1 cellular context compared by ENCODE assay signal in genomic region chr12:49662998-49663843, GRCh38.
TF ChIP-seq lines count a peak whose summit lies in the region.

No MANE protein-coding gene starts in this region.

TF ChIP-seq in GM12878, 131 proteins besides CTCF, POLR2A, EP300 and RAD21 (continued from another document):
- TF ChIP-seq ZNF687 (IDR thresholded peaks at IDR 0.05) = peak; percentile 85
- TF ChIP-seq KLF5 (IDR thresholded peaks at IDR 0.05; ENCODE audit: partially characterized antibody) = peak; percentile 22
- peak; percentile 89 for TF ChIP-seq NR2F1 (conservative IDR thresholded peaks at IDR 0.05)
- no peak for TF ChIP-seq IRF3 (IDR thresholded peaks at IDR 0.05)
- no peak for TF ChIP-seq SUZ12 (IDR thresholded peaks at IDR 0.05; ENCODE audit: unreplicated experiment)
- peak; percentile 91 to 94 for TF ChIP-seq IKZF2 (IDR thresholded peaks at IDR 0.05)
- no peak for TF ChIP-seq SIX5 (IDR thresholded peaks at IDR 0.05; ENCODE audit: low read depth, low read length, severe bottlenecking)
- peak; percentile 28; the same call in 1 of the 2 replicates for TF ChIP-seq HCFC1 (IDR thresholded peaks at IDR 0.05; ENCODE audit: low read length)
- TF ChIP-seq CREM (IDR thresholded peaks at IDR 0.05; ENCODE audit: low read depth) = peak; percentile 90
- TF ChIP-seq NFYA (IDR thresholded peaks at IDR 0.05; ENCODE audit: borderline replicate concordance, low read depth, low read length) = no peak
- TF ChIP-seq BHLHE40 (IDR thresholded peaks at IDR 0.05; ENCODE audit: borderline replicate concordance in 1 of 2, low read depth in 2 of 2, low read length in 1 of 2) = 0 out of 4 replicates have a peak, but pooled peaks of 1 of the 2 experiments have one; percentile 48
- TF ChIP-seq BCL3 (IDR thresholded peaks at IDR 0.05; ENCODE audit: borderline replicate concordance, insufficient read depth, low read depth, low read length, poor library complexity, severe bottlenecking) = peak; percentile 9
- TF ChIP-seq NR2C2 (IDR thresholded peaks at IDR 0.05; ENCODE audit: borderline replicate concordance, control insufficient read depth, insufficient read length, low read depth) = peak; percentile 28
- TF ChIP-seq NBN (IDR thresholded peaks at IDR 0.05) = peak; percentile 75
- 0 out of 2 replicates have a peak, but pooled peaks have one; percentile 45 for TF ChIP-seq ELK1 (IDR thresholded peaks at IDR 0.05; ENCODE audit: low read depth, low read length)
- TF ChIP-seq RCOR1 (conservative IDR thresholded peaks at IDR 0.05; ENCODE audit: low read depth, low read length) = 0 out of 2 replicates have a peak, but pooled peaks have one; percentile 35
- TF ChIP-seq CEBPB (IDR thresholded peaks at IDR 0.05; ENCODE audit: borderline replicate concordance in 1 of 2, low read depth in 2 of 2, low read length in 2 of 2) = 0 out of 4 replicates have a peak, but pooled peaks of 1 of the 2 experiments have one; percentile 34
- TF ChIP-seq EGR1 (IDR thresholded peaks at IDR 0.05; ENCODE audit: borderline replicate concordance in 1 of 2, low read depth in 2 of 2, low read length in 2 of 2) = peak in 1 of 2 experiments; percentile 87; a peak in 2 of 3 replicates
- peak; percentile 99 for TF ChIP-seq MEF2A (IDR thresholded peaks at IDR 0.05; ENCODE audit: insufficient read depth, low read depth, low read length)
- TF ChIP-seq SREBF2 (IDR thresholded peaks at IDR 0.05; ENCODE audit: low read length) = no peak
- peak; percentile 97; the same call in 1 of the 2 replicates for TF ChIP-seq ASH2L (IDR thresholded peaks at IDR 0.05; ENCODE audit: borderline replicate concordance, low read depth)
- TF ChIP-seq POU2F2 (IDR thresholded peaks at IDR 0.05; ENCODE audit: borderline replicate concordance, low read depth, low read length) = peak; percentile 73; the same call in 2 of the 3 replicates
- TF ChIP-seq HDAC6 (IDR thresholded peaks at IDR 0.05; ENCODE audit: unreplicated experiment) = no peak
- peak; percentile 70; the same call in 1 of the 2 replicates for TF ChIP-seq TAF1 (IDR thresholded peaks at IDR 0.05; ENCODE audit: borderline replicate concordance, low read depth, low read length)
- TF ChIP-seq ATF2 (IDR thresholded peaks at IDR 0.05; ENCODE audit: low read length) = peak; percentile 85
- TF ChIP-seq TBL1XR1 (IDR thresholded peaks at IDR 0.05; ENCODE audit: low read depth, low read length) = peak; percentile 96
- TF ChIP-seq ZZZ3 (IDR thresholded peaks at IDR 0.05; ENCODE audit: control insufficient read depth, insufficient read length, low read depth) = no peak
- peak; percentile 56; the same call in 1 of the 2 replicates for TF ChIP-seq MXI1 (IDR thresholded peaks at IDR 0.05; ENCODE audit: low read depth, low read length)
- peak; percentile 82 for TF ChIP-seq CHD2 (IDR thresholded peaks at IDR 0.05; ENCODE audit: borderline replicate concordance, low read depth, low read length)
- TF ChIP-seq RELB (IDR thresholded peaks at IDR 0.05; ENCODE audit: low read depth) = peak; percentile 70
- peak; percentile 95 for TF ChIP-seq MEF2B (IDR thresholded peaks at IDR 0.05; ENCODE audit: partially characterized antibody, poor library complexity, severe bottlenecking)
- 0 out of 2 replicates have a peak, but pooled peaks have one; percentile 73 for TF ChIP-seq RBBP5 (conservative IDR thresholded peaks at IDR 0.05)
- peak; percentile 41; the same call in 1 of the 2 replicates for TF ChIP-seq NR2C1 (IDR thresholded peaks at IDR 0.05)
- TF ChIP-seq ZNF217 (IDR thresholded peaks at IDR 0.05) = no peak
- TF ChIP-seq MTA2 (IDR thresholded peaks at IDR 0.05; ENCODE audit: low read depth) = peak; percentile 43; the same call in 1 of the 2 replicates
- peak; percentile 69; the same call in 1 of the 2 replicates for TF ChIP-seq HDGF (IDR thresholded peaks at IDR 0.05)
- TF ChIP-seq BCL11A (IDR thresholded peaks at IDR 0.05; ENCODE audit: low read depth, low read length) = peak; percentile 81
- TF ChIP-seq MTA3 (IDR thresholded peaks at IDR 0.05; ENCODE audit: borderline replicate concordance, low read length) = peak; percentile 90; the same call in 1 of the 2 replicates
- 0 out of 4 replicates have a peak, but pooled peaks of 1 of the 2 experiments have one; percentile 11 for TF ChIP-seq SRF (IDR thresholded peaks at IDR 0.05; ENCODE audit: low read depth in 2 of 2, low read length in 2 of 2)
- peak; percentile 76 for TF ChIP-seq PBX3 (IDR thresholded peaks at IDR 0.05; ENCODE audit: insufficient replicate concordance, low read depth, low read length)
- peak; percentile 88; the same call in 1 of the 2 replicates for TF ChIP-seq CBX5 (IDR thresholded peaks at IDR 0.05; ENCODE audit: low read depth)
- TF ChIP-seq TCF12 (IDR thresholded peaks at IDR 0.05; ENCODE audit: low read depth, low read length) = peak; percentile 82; the same call in 1 of the 2 replicates
